In genomic region chr2:192413812-192414424, GRCh38 we compare ENCODE assay signal across 13 cellular contexts.
"Had no signal": no experiment of that assay in that cellular context is flagged by ENCODE, and none has a peak within 500 bp of the region (broad histone marks: within the 10 kb centered on the region; RNA-seq: fewer than 3 reads in every experiment).

No MANE protein-coding gene starts in this region.

- H3K9me3 ChIP-seq: esophagus muscularis mucosa, mucosa of descending colon had no signal

- DNase-seq: activated CD4-positive, alpha-beta memory T cell treated with anti-CD3 and anti-CD28 coated beads, Interleukin-2, amount 10 ng/mL, durations not matched to agents 7 days and 5 days; activated CD4-positive, alpha-beta T cell treated with anti-CD3 and anti-CD28 coated beads for 36 hours; activated effector memory CD4-positive, alpha-beta T cell treated with Interleukin-2 at 50 U/mL for 16 hours; activated T-cell treated with anti-CD3 and anti-CD28 coated beads, Interleukin-2, amount 50 U/mL, for 24 hours; cortex of kidney; effector CD4-positive, alpha-beta T cell; retina; stimulated activated CD4-positive, alpha-beta T cell treated with anti-CD3 and anti-CD28 coated beads, Interleukin-4, amount 100 ng/mL, for 24 hours had no signal

- ATAC-seq: activated CD4-positive, alpha-beta T cell treated with anti-CD3 and anti-CD28 coated beads for 36 hours; activated naive CD4-positive, alpha-beta T cell treated with anti-CD3 and anti-CD28 coated beads, Interleukin-2, amount 50 U/mL, for 72 hours; mucosa of descending colon; naive thymus-derived CD8-positive, alpha-beta T cell; SK-N-SH treated with all-trans-retinoic acid at 6 μM for 48 hours had no signal

- H3K4me3 ChIP-seq: esophagus muscularis mucosa, mucosa of descending colon had no signal

- H3K36me3 ChIP-seq: esophagus muscularis mucosa had no signal

- H3K4me1 ChIP-seq: esophagus muscularis mucosa had no signal

- H3K27me3 ChIP-seq: esophagus muscularis mucosa had no signal

- H3K27ac ChIP-seq: esophagus muscularis mucosa had no signal
